21 cellular contexts compared by ENCODE assay signal in genomic region chr4:78543424-78544238, GRCh38.
DNase-seq lines count a peak whose midpoint lies in the region; ATAC-seq and TF ChIP-seq lines count a peak whose summit lies in the region.
"Had no signal": no experiment of that assay in that cellular context is flagged by ENCODE, and none has a peak within 500 bp of the region (broad histone marks: within the 10 kb centered on the region; RNA-seq: fewer than 3 reads in every experiment).

No MANE protein-coding gene starts in this region.

- ATAC-seq in HG03196 (IDR thresholded peaks at IDR 0.05; ENCODE audit: unreplicated experiment): no peak
- ATAC-seq: esophagus mucosa; left lobe of liver; stimulated activated memory B cell treated with anti-CD40 and anti-IgM and Interleukin-4, amounts not matched to agents 10 μg/mL and 1 μg/mL and 100 μg/mL, for 72 hours had no signal

- H3K27ac ChIP-seq in epithelial cell of prostate (peak overlapping the region; percentile 86), caudate nucleus (ENCODE audit: low read depth, low read length) (no peak overlapping the region)
- H3K27ac ChIP-seq: dorsolateral prefrontal cortex had no signal

- TF ChIP-seq CTCF in GM13977 (IDR thresholded peaks at IDR 0.05; ENCODE audit: extremely low read depth, insufficient read depth, missing control alignments): no peak

- in situ Hi-C loops in GM13977 (cut with MboI; ENCODE audit: low pct_unique_long_range_greater_than_20kb, low sequenced_read_pairs, unreplicated experiment): no loop called here

- DNase-seq in stimulated activated CD4-positive, alpha-beta T cell treated with anti-CD3 and anti-CD28 coated beads, Interleukin-15, amount 100 ng/mL, for 24 hours: peak; percentile 7
- no peak for DNase-seq in stimulated activated CD4-positive, alpha-beta T cell treated with anti-CD3 and anti-CD28 coated beads, Interleukin-2, amount 100 ng/mL, for 48 hours
- DNase-seq in SW480 (ENCODE audit: low spot score) (peak; percentile 59), epithelial cell of prostate (ENCODE audit: low read depth, low spot score) (no peak), caudate nucleus (lab: John Stamatoyannopoulos, UW) (no peak), SKM-1 treated with dmso at 0.1 percent for 144 hours (lab: John Stamatoyannopoulos, UW; ENCODE audit: unreplicated experiment) (no peak), GM13977 (ENCODE audit: low spot score) (no peak)
- DNase-seq: activated B cell treated with CpG ODN at 0.5 μM for 24 hours; activated naive CD4-positive, alpha-beta T cell treated with anti-CD3 and anti-CD28 coated beads, Interleukin-2, amount 10 ng/mL, durations not matched to agents 7 days and 5 days; CD4-positive, alpha-beta T cell; DMS79 treated with DMSO at 0.1 percent for 48 hours; dorsolateral prefrontal cortex; NCI-H187 treated with DMSO at 0.1 percent for 48 hours; NCI-H446 treated with DMSO at 0.1 percent for 48 hours; Right ventricle myocardium superior; T-helper 2 cell; upper lobe of left lung had no signal

Comparison
In these comparisons a context has a peak if more than half of its experiments do, and no peak if none do; other contexts are left out.
1. DNase-seq: peak in stimulated activated CD4-positive, alpha-beta T cell treated with anti-CD3 and anti-CD28 coated beads, Interleukin-15, amount 100 ng/mL, for 24 hours (single experiment) and SW480 (single experiment); none in stimulated activated CD4-positive, alpha-beta T cell treated with anti-CD3 and anti-CD28 coated beads, Interleukin-2, amount 100 ng/mL, for 48 hours (0 of 2), epithelial cell of prostate (single experiment), caudate nucleus (0 of 61), SKM-1 treated with dmso at 0.1 percent for 144 hours (single experiment) and GM13977 (single experiment).